Comparison of ENCODE assay signal across 17 cellular contexts in genomic region chr6:148697895-148698440, GRCh38. TPM values are rescaled to one million over a fixed set of nuclear protein-coding genes. Genes with fewer than 3 reads are reported as not detected.
DNase-seq lines count a peak whose midpoint lies in the region; ATAC-seq and TF ChIP-seq lines count a peak whose summit lies in the region.
"Had no signal": no experiment of that assay in that cellular context is flagged by ENCODE, and none has a peak within 500 bp of the region (broad histone marks: within the 10 kb centered on the region; RNA-seq: fewer than 3 reads in every experiment).

No MANE protein-coding gene starts in this region.

- H4K91ac ChIP-seq in mesenchymal stem cell (ENCODE audit: low read length), result no peak overlapping the region

- no peak overlapping the region for H3K14ac ChIP-seq in mesenchymal stem cell (ENCODE audit: low read length in 2 of 2)

- H3K9me2 ChIP-seq in Karpas-422 (replicated peaks; ENCODE audit: insufficient read depth, low read length), result no peaks in the 10 kb centered on the region

- TF ChIP-seq CTCF in esophagus muscularis mucosa (IDR thresholded peaks at IDR 0.05), result no peak

- peak overlapping the region; percentile 36 for H2BK15ac ChIP-seq in mesenchymal stem cell (ENCODE audit: low read depth, poor library complexity, severe bottlenecking)

- no peak overlapping the region for H4K8ac ChIP-seq in mesenchymal stem cell (ENCODE audit: low read length)

- no peaks in the 10 kb centered on the region for H3K79me2 ChIP-seq in Karpas-422 (ENCODE audit: low read length)

- H3K4me2 ChIP-seq in mesenchymal stem cell (ENCODE audit: low read length, poor library complexity, severe bottlenecking), result no peak overlapping the region
- no peak overlapping the region for H3K4me2 ChIP-seq in Karpas-422 (ENCODE audit: low read depth, low read length, poor library complexity, severe bottlenecking)
- H3K4me2 ChIP-seq: A549; BLaER1 treated with 17β-estradiol and CSF1 and Interleukin-3, amounts not matched to agents 10 nM and 100 nM had no signal

- no peak overlapping the region for H3K4ac ChIP-seq in mesenchymal stem cell (ENCODE audit: low read depth in 1 of 2, low read length in 2 of 2)

- H3K9ac ChIP-seq in mesenchymal stem cell (ENCODE audit: low read length) (no peak overlapping the region), Karpas-422 (ENCODE audit: low read length) (no peak overlapping the region)
- H3K9ac ChIP-seq: BLaER1 treated with 17β-estradiol and CSF1 and Interleukin-3, amounts not matched to agents 10 nM and 100 nM had no signal

- peak; percentile 9 for DNase-seq in activated gamma-delta T cell (lab: John Stamatoyannopoulos, UW)
- no peak for DNase-seq in activated gamma-delta T cell treated with Interleukin-2 at 50 U/mL for 16 hours
- DNase-seq in esophagus muscularis mucosa (ENCODE audit: extremely low spot score), result peak; percentile 53
- DNase-seq in mesenchymal stem cell, result no peak
- DNase-seq in Karpas-422, result no peak
- DNase-seq: AML-193; Caco-2; Calu3; CD4-positive, alpha-beta T cell; CD8-positive, alpha-beta T cell; DMS79 treated with DMSO at 0.1 percent for 48 hours; GF-D8 had no signal

- no peak overlapping the region for H2BK12ac ChIP-seq in mesenchymal stem cell (ENCODE audit: low read length in 2 of 2)

- H3K4me3 ChIP-seq in esophagus muscularis mucosa (no peak overlapping the region), mesenchymal stem cell (ENCODE audit: insufficient read depth in 1 of 2, low read depth in 1 of 2, low read length in 2 of 2) (no peak overlapping the region), Karpas-422 (ENCODE audit: low read length) (no peak overlapping the region)
- H3K4me3 ChIP-seq: A549; BLaER1 treated with 17β-estradiol and CSF1 and Interleukin-3, amounts not matched to agents 10 nM and 100 nM had no signal

- H3K18ac ChIP-seq in mesenchymal stem cell (ENCODE audit: low read depth in 1 of 2, low read length in 2 of 2), result no peak overlapping the region

- H2AK5ac ChIP-seq in mesenchymal stem cell (ENCODE audit: low read length, severe bottlenecking), result no peak overlapping the region

- H2BK5ac ChIP-seq in mesenchymal stem cell (ENCODE audit: low read depth, low read length, poor library complexity, severe bottlenecking), result no peak overlapping the region

- H3K79me1 ChIP-seq in mesenchymal stem cell (replicated peaks; ENCODE audit: low read length, poor library complexity, severe bottlenecking), result no peaks in the 10 kb centered on the region

- no peaks in the 10 kb centered on the region for H4K20me1 ChIP-seq in Karpas-422 (ENCODE audit: insufficient read depth, low read depth, low read length)
- H4K20me1 ChIP-seq: BLaER1 treated with 17β-estradiol and CSF1 and Interleukin-3, amounts not matched to agents 10 nM and 100 nM had no signal

- H2AFZ ChIP-seq in mesenchymal stem cell (ENCODE audit: low read depth, low read length) (no peak overlapping the region), Karpas-422 (ENCODE audit: low read length) (no peak overlapping the region)

- 97% methylated on average over 14 of the region's 26 CpGs for WGBS in esophagus muscularis mucosa
- WGBS in mesenchymal stem cell, result 95% methylated on average over 26 of the region's 26 CpGs

- TF ChIP-seq POLR2A in esophagus muscularis mucosa (IDR thresholded peaks at IDR 0.05; ENCODE audit: low read depth), result no peak

- no peaks in the 10 kb centered on the region for H3K36me3 ChIP-seq in esophagus muscularis mucosa
- no peaks in the 10 kb centered on the region for H3K36me3 ChIP-seq in mesenchymal stem cell (ENCODE audit: control insufficient read depth in 1 of 2, insufficient read depth in 2 of 2, low read depth in 1 of 2, low read length in 2 of 2)
- H3K36me3 ChIP-seq in Karpas-422 (ENCODE audit: insufficient read depth, low read length), result no peaks in the 10 kb centered on the region

- no peak for TF ChIP-seq EP300 in esophagus muscularis mucosa (IDR thresholded peaks at IDR 0.05)

- H2BK120ac ChIP-seq in mesenchymal stem cell (ENCODE audit: low read depth, low read length), result no peak overlapping the region

- intact Hi-C loops in esophagus muscularis mucosa (cut with DNase I), result no loop called here

- no peak overlapping the region for H3K23ac ChIP-seq in mesenchymal stem cell (ENCODE audit: low read length in 2 of 2)

- H3K27ac ChIP-seq in esophagus muscularis mucosa (replicated peaks in 1 of 4), result no peak overlapping the region
- H3K27ac ChIP-seq in mesenchymal stem cell (ENCODE audit: low read length, poor library complexity, severe bottlenecking), result no peak overlapping the region
- no peak overlapping the region for H3K27ac ChIP-seq in Karpas-422 (ENCODE audit: low read length)
- H3K27ac ChIP-seq: 22Rv1, A549, C4-2B had no signal

- peaks cover 15 to 22% (median 19%) of the 10 kb centered on the region in 4 donors for H3K4me1 ChIP-seq in esophagus muscularis mucosa
- H3K4me1 ChIP-seq in mesenchymal stem cell (ENCODE audit: control insufficient read depth, insufficient read depth, low read depth, low read length), result peaks cover 1% of the 10 kb centered on the region
- H3K4me1 ChIP-seq in Karpas-422 (ENCODE audit: low read length), result no peaks in the 10 kb centered on the region
- H3K4me1 ChIP-seq: A549, Caco-2 had no signal

- no peak for ATAC-seq in GM18873 (IDR thresholded peaks at IDR 0.05; ENCODE audit: low FRiP score, unreplicated experiment)
- ATAC-seq: A549; CD8-positive, alpha-beta T cell had no signal

- H3K27me3 ChIP-seq in esophagus muscularis mucosa (no peaks in the 10 kb centered on the region), mesenchymal stem cell (ENCODE audit: control insufficient read depth in 1 of 2, insufficient read depth in 1 of 2, low read length in 2 of 2) (no peaks in the 10 kb centered on the region), Karpas-422 (ENCODE audit: low read length) (no peaks in the 10 kb centered on the region)
- H3K27me3 ChIP-seq: BLaER1 treated with 17β-estradiol and CSF1 and Interleukin-3, amounts not matched to agents 10 nM and 100 nM had no signal

- H3K9me3 ChIP-seq in esophagus muscularis mucosa (no peaks in the 10 kb centered on the region), mesenchymal stem cell (ENCODE audit: control insufficient read depth, low read length) (peaks cover 2% of the 10 kb centered on the region), Karpas-422 (ENCODE audit: low read length) (no peaks in the 10 kb centered on the region)
- H3K9me3 ChIP-seq: A549, Caco-2 had no signal

RNA-seq across cellular contexts. Expression of gene UST, which starts 48.9 kb away (rescaled TPM):
- 10 to 100 TPM; 29.1 to 46.3 (median 32.4) TPM for total RNA-seq in esophagus muscularis mucosa
- polyA plus RNA-seq in mesenchymal stem cell (2013, experiment 1 of 2), result 9.2 TPM
- polyA plus RNA-seq in mesenchymal stem cell (2013, experiment 2 of 2), result 8.9 TPM
- 0.15 TPM in 1 of 2 replicates, not detected in the other for total RNA-seq in Karpas-422 (2014; rRNA removed; shearing (Covaris generic); ENCODE audit: low replicate concordance)
- total RNA-seq: Caco-2 had no signal

Comparison
In these comparisons a context has a peak if more than half of its experiments do, and no peak if none do; other contexts are left out.
1. DNase-seq: peak in activated gamma-delta T cell (single experiment) and esophagus muscularis mucosa (single experiment); none in activated gamma-delta T cell treated with Interleukin-2 at 50 U/mL for 16 hours (single experiment), mesenchymal stem cell (single experiment) and Karpas-422 (single experiment).
2. RNA of gene UST, which starts 48.9 kb away (total RNA-seq): 29.1 to 46.3 TPM in esophagus muscularis mucosa; 0.15 TPM in Karpas-422; every median in the first group is over 10 times any median in the second.